Comparison of ENCODE assay signal across 24 cellular contexts in genomic region chr14:89096946-89097345, GRCh38.
"Had no signal": no experiment of that assay in that cellular context is flagged by ENCODE, and none has a peak within 500 bp of the region (broad histone marks: within the 10 kb centered on the region; RNA-seq: fewer than 3 reads in every experiment).

No MANE protein-coding gene starts in this region.

- H3K27ac Mint-ChIP-seq: dendritic cell treated with granulocyte-macrophage colony-stimulating factor and Interleukin-4, amounts not matched to agents 40 ng/mL and 50 ng/mL, for 4 days; effector memory CD8-positive, alpha-beta T cell; endodermal cell; mesothelial cell of epicardium; naive B cell had no signal

- H3K36me3 Mint-ChIP-seq: mesothelial cell of epicardium had no signal

- H3K4me3 Mint-ChIP-seq: dendritic cell treated with granulocyte-macrophage colony-stimulating factor and Interleukin-4, amounts not matched to agents 40 ng/mL and 50 ng/mL, for 4 days; effector memory CD8-positive, alpha-beta T cell; endodermal cell; mesothelial cell of epicardium; naive B cell had no signal

- ATAC-seq: effector memory CD8-positive, alpha-beta T cell; esophagus mucosa; gastrocnemius medialis; heart right ventricle; left cardiac atrium; left lung; left ventricle myocardium superior; lower lobe of right lung; mucosa of descending colon had no signal

- DNase-seq: colonic mucosa; cortex of kidney; effector CD8-positive, alpha-beta T cell; effector memory CD8-positive, alpha-beta T cell; endodermal cell; erythroblast; esophagus squamous epithelium; foreskin fibroblast; foreskin melanocyte; gastrocnemius medialis; glutamatergic neuron; head of caudate nucleus; heart right ventricle; hippocampal formation; left cardiac atrium; left lung; left ventricle myocardium superior; lower lobe of right lung; mesenchymal stem cell; mucosa of descending colon; naive B cell had no signal

- H3K9me3 Mint-ChIP-seq: dendritic cell treated with granulocyte-macrophage colony-stimulating factor and Interleukin-4, amounts not matched to agents 40 ng/mL and 50 ng/mL, for 4 days had no signal

- H3K4me1 Mint-ChIP-seq: endodermal cell, mesothelial cell of epicardium, naive B cell had no signal
